In the genomic region with DNA sequence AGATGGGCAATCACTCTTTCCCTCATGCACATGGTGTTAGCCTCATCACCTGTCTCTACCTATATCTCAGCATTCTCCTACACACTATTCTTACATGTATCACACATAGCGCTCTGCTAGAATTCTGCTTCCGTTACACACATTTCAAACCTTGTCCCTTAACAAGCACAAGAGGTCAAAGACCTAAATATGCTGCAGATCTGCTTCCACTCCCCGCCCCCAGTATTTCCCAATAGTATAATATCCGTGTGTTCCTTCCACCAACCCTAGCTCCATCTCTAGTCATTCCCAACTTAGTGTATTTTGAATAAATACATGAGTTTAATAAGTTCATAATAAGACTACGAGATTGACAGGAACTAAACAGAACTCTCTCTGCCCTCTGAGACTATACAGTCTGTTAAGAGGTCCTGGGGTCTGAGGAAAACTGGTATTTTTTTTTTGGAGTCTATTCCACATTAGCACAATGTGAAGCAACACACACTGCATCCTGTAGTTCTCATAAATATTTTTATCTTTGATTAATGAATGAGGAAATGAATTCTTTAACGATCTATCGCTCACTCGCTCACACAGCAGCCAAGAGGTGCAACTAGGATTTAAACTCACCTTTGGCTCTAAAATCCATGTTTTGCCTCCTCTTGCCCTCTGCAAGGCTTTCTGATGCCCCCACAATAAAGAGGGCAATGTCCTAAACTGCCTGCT, we compare ENCODE assay signal across 2 cellular contexts.
TF ChIP-seq lines count a peak whose summit lies in the region.

No MANE protein-coding gene starts in this region.

TF ChIP-seq in liver, 16 proteins besides CTCF, POLR2A, EP300 and RAD21 (continued from another document):
- TF ChIP-seq RXRA (IDR thresholded peaks at IDR 0.05) (peak; percentile 44 to 78), REST (IDR thresholded peaks at IDR 0.05) (no peak), FOXA2 (IDR thresholded peaks at IDR 0.05) (no peak), HNF4A (conservative IDR thresholded peaks at IDR 0.05) (peak; percentile 28 to 66), TAF1 (conservative IDR thresholded peaks at IDR 0.05) (no peak), GABPA (IDR thresholded peaks at IDR 0.05 in 1 of 2, conservative IDR thresholded peaks at IDR 0.05 in 1 of 2) (peak in 1 of 2 donors; percentile 28), SP1 (IDR thresholded peaks at IDR 0.05) (no peak), EGR1 (IDR thresholded peaks at IDR 0.05; ENCODE audit: low read depth in 2 of 2) (no peak), JUND (IDR thresholded peaks at IDR 0.05) (no peak), NR2F2 (IDR thresholded peaks at IDR 0.05) (no peak)
- TF ChIP-seq, protein P1, sequence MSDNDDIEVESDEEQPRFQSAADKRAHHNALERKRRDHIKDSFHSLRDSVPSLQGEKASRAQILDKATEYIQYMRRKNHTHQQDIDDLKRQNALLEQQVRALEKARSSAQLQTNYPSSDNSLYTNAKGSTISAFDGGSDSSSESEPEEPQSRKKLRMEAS (IDR thresholded peaks at IDR 0.05): no peak
- TF ChIP-seq, protein P2, sequence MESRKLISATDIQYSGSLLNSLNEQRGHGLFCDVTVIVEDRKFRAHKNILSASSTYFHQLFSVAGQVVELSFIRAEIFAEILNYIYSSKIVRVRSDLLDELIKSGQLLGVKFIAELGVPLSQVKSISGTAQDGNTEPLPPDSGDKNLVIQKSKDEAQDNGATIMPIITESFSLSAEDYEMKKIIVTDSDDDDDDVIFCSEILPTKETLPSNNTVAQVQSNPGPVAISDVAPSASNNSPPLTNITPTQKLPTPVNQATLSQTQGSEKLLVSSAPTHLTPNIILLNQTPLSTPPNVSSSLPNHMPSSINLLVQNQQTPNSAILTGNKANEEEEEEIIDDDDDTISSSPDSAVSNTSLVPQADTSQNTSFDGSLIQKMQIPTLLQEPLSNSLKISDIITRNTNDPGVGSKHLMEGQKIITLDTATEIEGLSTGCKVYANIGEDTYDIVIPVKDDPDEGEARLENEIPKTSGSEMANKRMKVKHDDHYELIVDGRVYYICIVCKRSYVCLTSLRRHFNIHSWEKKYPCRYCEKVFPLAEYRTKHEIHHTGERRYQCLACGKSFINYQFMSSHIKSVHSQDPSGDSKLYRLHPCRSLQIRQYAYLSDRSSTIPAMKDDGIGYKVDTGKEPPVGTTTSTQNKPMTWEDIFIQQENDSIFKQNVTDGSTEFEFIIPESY (IDR thresholded peaks at IDR 0.05): no peak

TF ChIP-seq in HepG2, 621 proteins besides CTCF, POLR2A, EP300 and RAD21 (continued from another document):
- TF ChIP-seq ZBTB49 (CRISPR knock-in tag; IDR thresholded peaks at IDR 0.05; ENCODE audit: borderline replicate concordance) (no peak), ZNF337 (CRISPR knock-in tag; IDR thresholded peaks at IDR 0.05; ENCODE audit: borderline replicate concordance, low read depth) (no peak), TCF12 (IDR thresholded peaks at IDR 0.05) (no peak), TCF12 (CRISPR knock-in tag; IDR thresholded peaks at IDR 0.05) (no peak), AKAP8 (CRISPR knock-in tag; IDR thresholded peaks at IDR 0.05) (no peak), SETDB1 (CRISPR knock-in tag; IDR thresholded peaks at IDR 0.05; ENCODE audit: borderline replicate concordance) (no peak), CCAR2 (optimal IDR thresholded peaks at IDR 0.05; ENCODE audit: low read depth, low read length) (no peak), ZNF207 (IDR thresholded peaks at IDR 0.05; ENCODE audit: borderline replicate concordance) (no peak), ZNF672 (CRISPR knock-in tag; IDR thresholded peaks at IDR 0.05) (no peak), THAP7 (CRISPR knock-in tag; IDR thresholded peaks at IDR 0.05) (no peak), NBN (conservative IDR thresholded peaks at IDR 0.05) (no peak), KMT2A (CRISPR knock-in tag; IDR thresholded peaks at IDR 0.05) (no peak), ESRRA (CRISPR knock-in tag; IDR thresholded peaks at IDR 0.05; ENCODE audit: low read depth) (no peak), LBX2 (CRISPR knock-in tag; IDR thresholded peaks at IDR 0.05; ENCODE audit: borderline replicate concordance) (no peak), MTA3 (CRISPR knock-in tag; IDR thresholded peaks at IDR 0.05) (no peak), ZNF282 (IDR thresholded peaks at IDR 0.05; ENCODE audit: partially characterized antibody) (no peak)
- TF ChIP-seq, protein P3, sequence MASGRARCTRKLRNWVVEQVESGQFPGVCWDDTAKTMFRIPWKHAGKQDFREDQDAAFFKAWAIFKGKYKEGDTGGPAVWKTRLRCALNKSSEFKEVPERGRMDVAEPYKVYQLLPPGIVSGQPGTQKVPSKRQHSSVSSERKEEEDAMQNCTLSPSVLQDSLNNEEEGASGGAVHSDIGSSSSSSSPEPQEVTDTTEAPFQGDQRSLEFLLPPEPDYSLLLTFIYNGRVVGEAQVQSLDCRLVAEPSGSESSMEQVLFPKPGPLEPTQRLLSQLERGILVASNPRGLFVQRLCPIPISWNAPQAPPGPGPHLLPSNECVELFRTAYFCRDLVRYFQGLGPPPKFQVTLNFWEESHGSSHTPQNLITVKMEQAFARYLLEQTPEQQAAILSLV (CRISPR knock-in tag; IDR thresholded peaks at IDR 0.05; ENCODE audit: borderline replicate concordance): no peak
TF ChIP-seq in HepG2: peak in this region for 0.
